ENCODE assay signal across 8 cellular contexts in genomic region chr7:28296571-28297483, GRCh38.
DNase-seq lines count a peak whose midpoint lies in the region; ATAC-seq, FAIRE-seq and TF ChIP-seq lines count a peak whose summit lies in the region.

No MANE protein-coding gene starts in this region.

- H3K36me3 ChIP-seq in Panc1 (ENCODE audit: control insufficient read depth, insufficient read depth, low read length) (no peaks in the 10 kb centered on the region), kidney (ENCODE audit: control insufficient read depth in 1 of 2, insufficient read depth in 2 of 2, low read length in 2 of 2) (no peaks in the 10 kb centered on the region)

- no peak overlapping the region for H3K9ac ChIP-seq in kidney (ENCODE audit: low read length in 2 of 2)

- no peak for FAIRE-seq in kidney (lab: Jason Lieb, UNC)

- in situ Hi-C loops in Panc1 (cut with HindIII; ENCODE audit: low pct_unique_long_range_greater_than_20kb, low sequenced_read_pairs): no loop called here

- no peak overlapping the region for H3K27ac Mint-ChIP-seq in natural killer cell
- H3K27ac Mint-ChIP-seq in natural killer cell treated with Interleukin-12 subunit alpha and Interleukin-12 subunit beta and Interleukin-15 and Interleukin-18, amount 100 ng/mL, for 72 hours: no peak overlapping the region
- H3K27ac Mint-ChIP-seq in activated naive CD8-positive, alpha-beta T cell treated with anti-CD3 and anti-CD28 coated beads for 36 hours: no peak overlapping the region

- H3K27me3 ChIP-seq in Panc1 (ENCODE audit: control insufficient read depth, insufficient read depth, low read length): peaks cover 2% of the 10 kb centered on the region; the same call in 1 of the 2 replicates

- H3K9me3 ChIP-seq in Panc1 (ENCODE audit: control insufficient read depth, insufficient read depth, low read depth, low read length) (no peaks in the 10 kb centered on the region), kidney (ENCODE audit: control insufficient read depth in 1 of 2, low read length in 2 of 2) (no peaks in the 10 kb centered on the region)

- no peaks in the 10 kb centered on the region for H3K9me3 Mint-ChIP-seq in natural killer cell
- H3K9me3 Mint-ChIP-seq in natural killer cell treated with Interleukin-12 subunit alpha and Interleukin-12 subunit beta and Interleukin-15 and Interleukin-18, amount 100 ng/mL, for 72 hours: no peaks in the 10 kb centered on the region
- H3K9me3 Mint-ChIP-seq in activated naive CD8-positive, alpha-beta T cell treated with anti-CD3 and anti-CD28 coated beads for 36 hours: peaks cover 1% of the 10 kb centered on the region

- H3K27ac ChIP-seq in Panc1 (ENCODE audit: low read length) (no peak overlapping the region), kidney (ENCODE audit: low read depth in 2 of 2, low read length in 2 of 2) (no peak overlapping the region)

- TF ChIP-seq CTCF in natural killer cell (IDR thresholded peaks at IDR 0.05) (peak; percentile 65), Panc1 (IDR thresholded peaks at IDR 0.05) (peak; percentile 79), kidney (IDR thresholded peaks at IDR 0.05; ENCODE audit: borderline replicate concordance, extremely low read depth, insufficient read depth) (peak; percentile 19)

- H3K4me3 ChIP-seq in Panc1 (ENCODE audit: low read depth in 2 of 2, low read length in 2 of 2) (no peak overlapping the region), kidney (ENCODE audit: low read length in 2 of 2) (no peak overlapping the region)

- CTCF ChIA-PET in Panc1 (lab: Charles Lee): interaction anchor here (0.9 kb wide), 1 partner anchor 62 kb away, joined by 3 read pairs; no protein-coding TSS in a partner anchor

- no peaks in the 10 kb centered on the region for H3K36me3 Mint-ChIP-seq in natural killer cell
- H3K36me3 Mint-ChIP-seq in natural killer cell treated with Interleukin-12 subunit alpha and Interleukin-12 subunit beta and Interleukin-15 and Interleukin-18, amount 100 ng/mL, for 72 hours: no peaks in the 10 kb centered on the region
- H3K36me3 Mint-ChIP-seq in activated naive CD8-positive, alpha-beta T cell treated with anti-CD3 and anti-CD28 coated beads for 36 hours: no peaks in the 10 kb centered on the region

- no TSS peak for BruUV-seq in Panc1 (replicated peaks; lab: Mats Ljungman, UMichigan)

- ATAC-seq in natural killer cell: peak; percentile 50 to 67 (median 64)
- no peak for ATAC-seq in natural killer cell treated with Interleukin-12 subunit alpha and Interleukin-12 subunit beta and Interleukin-15 and Interleukin-18, amount 100 ng/mL, for 72 hours
- no peak for ATAC-seq in Panc1
- no peak for ATAC-seq in HG02840 (IDR thresholded peaks at IDR 0.05; ENCODE audit: low FRiP score, unreplicated experiment)
- no peak for ATAC-seq in HG02571 (IDR thresholded peaks at IDR 0.05; ENCODE audit: unreplicated experiment)

- intact Hi-C loops in natural killer cell (cut with micrococcal nuclease): loop anchor here (2.0 to 5.0 kb wide), 2 partner anchors 330 to 556 kb away; no protein-coding TSS in a partner anchor
- intact Hi-C loops in Panc1 (cut with micrococcal nuclease; ENCODE audit: unreplicated experiment): loop anchor here (5.0 to 10.0 kb wide), 3 partner anchors 90 to 555 kb away; no protein-coding TSS in a partner anchor
- intact Hi-C loops in kidney (cut with DNase I): no loop called here

- peak; percentile 37 for DNase-seq in natural killer cell
- no peak for DNase-seq in natural killer cell treated with Interleukin-12 subunit alpha and Interleukin-12 subunit beta and Interleukin-15 and Interleukin-18, amount 100 ng/mL, for 72 hours (ENCODE audit: low spot score)
- DNase-seq in Panc1 (ENCODE audit: low read depth, low spot score): no peak
- peak; percentile 32 for DNase-seq in activated naive CD8-positive, alpha-beta T cell treated with anti-CD3 and anti-CD28 coated beads for 36 hours
- no peak for DNase-seq in kidney
- peak; percentile 12 for DNase-seq in stimulated activated naive CD4-positive, alpha-beta T cell treated with Interleukin-2 at 50 U/mL for 16 hours (lab: John Stamatoyannopoulos, UW)

- no peaks in the 10 kb centered on the region for H3K4me1 Mint-ChIP-seq in natural killer cell
- peaks cover 0 to 17% of the 10 kb centered on the region in 2 donors for H3K4me1 Mint-ChIP-seq in natural killer cell treated with Interleukin-12 subunit alpha and Interleukin-12 subunit beta and Interleukin-15 and Interleukin-18, amount 100 ng/mL, for 72 hours (ENCODE audit: low read depth in 2 of 2)
- H3K4me1 Mint-ChIP-seq in activated naive CD8-positive, alpha-beta T cell treated with anti-CD3 and anti-CD28 coated beads for 36 hours: peaks cover 21% of the 10 kb centered on the region

- H3K4me3 Mint-ChIP-seq in natural killer cell: no peak overlapping the region
- no peak overlapping the region for H3K4me3 Mint-ChIP-seq in natural killer cell treated with Interleukin-12 subunit alpha and Interleukin-12 subunit beta and Interleukin-15 and Interleukin-18, amount 100 ng/mL, for 72 hours
- no peak overlapping the region for H3K4me3 Mint-ChIP-seq in activated naive CD8-positive, alpha-beta T cell treated with anti-CD3 and anti-CD28 coated beads for 36 hours

- POLR2A ChIA-PET in Panc1 (lab: Charles Lee): no interaction called here

- H3K4me1 ChIP-seq in Panc1 (ENCODE audit: control insufficient read depth, insufficient read depth, low read length): no peaks in the 10 kb centered on the region
- no peaks in the 10 kb centered on the region for H3K4me1 ChIP-seq in kidney (ENCODE audit: control insufficient read depth in 1 of 2, insufficient read depth in 1 of 2, low read depth in 1 of 2, low read length in 2 of 2)

- H3K27me3 Mint-ChIP-seq in natural killer cell (ENCODE audit: low read depth in 2 of 2): peaks cover 6 to 7% of the 10 kb centered on the region in 2 donors
- peaks cover 11 to 16% of the 10 kb centered on the region in 2 donors for H3K27me3 Mint-ChIP-seq in natural killer cell treated with Interleukin-12 subunit alpha and Interleukin-12 subunit beta and Interleukin-15 and Interleukin-18, amount 100 ng/mL, for 72 hours
- peaks cover 28% of the 10 kb centered on the region for H3K27me3 Mint-ChIP-seq in activated naive CD8-positive, alpha-beta T cell treated with anti-CD3 and anti-CD28 coated beads for 36 hours

Comparison
In these comparisons a context has a peak if more than half of its experiments do, and no peak if none do; other contexts are left out.
1. ATAC-seq: peak in natural killer cell (3 of 3); none in natural killer cell treated with Interleukin-12 subunit alpha and Interleukin-12 subunit beta and Interleukin-15 and Interleukin-18, amount 100 ng/mL, for 72 hours (0 of 2), Panc1 (single experiment), HG02840 (single experiment) and HG02571 (single experiment).
2. DNase-seq: peak in natural killer cell (single experiment), activated naive CD8-positive, alpha-beta T cell treated with anti-CD3 and anti-CD28 coated beads for 36 hours (single experiment) and stimulated activated naive CD4-positive, alpha-beta T cell treated with Interleukin-2 at 50 U/mL for 16 hours (single experiment); none in natural killer cell treated with Interleukin-12 subunit alpha and Interleukin-12 subunit beta and Interleukin-15 and Interleukin-18, amount 100 ng/mL, for 72 hours (single experiment), Panc1 (single experiment) and kidney (single experiment).
3. CTCF ChIP-seq: peak in every context shown above with its lines; median percentile 79 in Panc1; 65 in natural killer cell; 19 in kidney.